1 cellular context compared by ENCODE assay signal in the genomic region with DNA sequence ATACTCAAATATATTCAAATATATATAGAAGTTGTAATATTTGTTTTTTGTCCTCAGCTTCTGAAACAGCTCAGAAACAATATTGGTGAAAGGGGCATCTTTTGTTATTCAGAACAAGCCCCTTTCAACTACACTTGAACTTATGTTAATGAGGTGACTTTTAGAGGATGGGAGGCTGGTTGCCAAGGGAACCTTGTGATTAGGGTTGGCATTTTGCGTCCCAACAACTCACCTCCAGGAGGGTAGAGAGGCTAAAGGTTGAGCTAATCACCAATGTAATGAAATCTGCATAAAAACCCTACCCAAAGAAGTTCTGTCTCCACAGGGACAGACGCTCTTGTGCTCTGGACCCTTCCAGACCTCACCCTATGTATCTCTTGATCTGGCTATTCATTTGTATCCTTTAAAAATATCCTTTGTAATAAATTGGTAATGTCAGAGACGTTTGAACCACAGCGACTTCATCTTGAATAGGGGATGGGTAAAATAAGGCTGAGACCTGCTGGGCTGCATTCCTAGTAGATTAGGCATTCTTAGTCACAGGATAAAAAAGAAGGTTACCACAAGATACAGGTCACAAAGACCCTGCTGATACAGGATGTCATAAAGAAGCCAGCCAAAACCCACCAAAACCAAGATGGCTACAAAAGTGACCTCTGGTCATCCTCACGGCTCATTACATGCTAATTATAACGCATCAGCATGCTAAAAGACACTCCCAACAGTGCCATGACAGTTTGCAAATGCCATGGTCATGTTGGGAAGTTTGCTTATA.
TF ChIP-seq lines count a peak whose summit lies in the region.

No MANE protein-coding gene starts in this region.

TF ChIP-seq in IMR-90, 13 proteins besides CTCF, POLR2A, EP300 and RAD21:
- TF ChIP-seq, protein P1, sequence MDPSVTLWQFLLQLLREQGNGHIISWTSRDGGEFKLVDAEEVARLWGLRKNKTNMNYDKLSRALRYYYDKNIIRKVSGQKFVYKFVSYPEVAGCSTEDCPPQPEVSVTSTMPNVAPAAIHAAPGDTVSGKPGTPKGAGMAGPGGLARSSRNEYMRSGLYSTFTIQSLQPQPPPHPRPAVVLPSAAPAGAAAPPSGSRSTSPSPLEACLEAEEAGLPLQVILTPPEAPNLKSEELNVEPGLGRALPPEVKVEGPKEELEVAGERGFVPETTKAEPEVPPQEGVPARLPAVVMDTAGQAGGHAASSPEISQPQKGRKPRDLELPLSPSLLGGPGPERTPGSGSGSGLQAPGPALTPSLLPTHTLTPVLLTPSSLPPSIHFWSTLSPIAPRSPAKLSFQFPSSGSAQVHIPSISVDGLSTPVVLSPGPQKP (IDR thresholded peaks at IDR 0.05; ENCODE audit: borderline replicate concordance, low read depth, low read length), result no peak
- TF ChIP-seq CEBPB (IDR thresholded peaks at IDR 0.05; ENCODE audit: low read depth, low read length) (no peak), MAZ (IDR thresholded peaks at IDR 0.05; ENCODE audit: borderline replicate concordance, low read depth, low read length) (no peak)
